In genomic region chr4:29153642-29154041, GRCh38 we compare ENCODE assay signal across 13 cellular contexts.
DNase-seq lines count a peak whose midpoint lies in the region; ATAC-seq and TF ChIP-seq lines count a peak whose summit lies in the region.
"Had no signal": no experiment of that assay in that cellular context is flagged by ENCODE, and none has a peak within 500 bp of the region (broad histone marks: within the 10 kb centered on the region; RNA-seq: fewer than 3 reads in every experiment).

No MANE protein-coding gene starts in this region.

- POLR2A ChIA-PET in WTC11 (lab: Charles Lee), result no interaction called here

- H3K9me3 Mint-ChIP-seq in HFFc6 (no peaks in the 10 kb centered on the region; the same call in 1 of the 2 replicates), WTC11 (peaks cover 8% of the 10 kb centered on the region)
- peaks cover 26% of the 10 kb centered on the region for H3K9me3 Mint-ChIP-seq in T-helper 2 cell treated with Interferon-gamma antibody and Interleukin-4, amounts not matched to agents 5 μg/mL and 100 μg/mL, for 36 hours

- no peak for ATAC-seq in WTC11

- no peak for TF ChIP-seq CTCF in HFFc6 (IDR thresholded peaks at IDR 0.05)
- no peak for TF ChIP-seq CTCF in WTC11 (IDR thresholded peaks at IDR 0.05)

- H3K27me3 Mint-ChIP-seq in HFFc6 (ENCODE audit: insufficient read depth), result no peaks in the 10 kb centered on the region
- H3K27me3 Mint-ChIP-seq in WTC11 (ENCODE audit: low read depth), result no peaks in the 10 kb centered on the region
- H3K27me3 Mint-ChIP-seq in T-helper 2 cell treated with Interferon-gamma antibody and Interleukin-4, amounts not matched to agents 5 μg/mL and 100 μg/mL, for 36 hours (ENCODE audit: low read depth), result no peaks in the 10 kb centered on the region
- H3K27me3 Mint-ChIP-seq: B cell; CD4-positive, alpha-beta T cell had no signal

- H3K27ac Mint-ChIP-seq in HFFc6, result no peak overlapping the region
- no peak overlapping the region for H3K27ac Mint-ChIP-seq in WTC11
- H3K27ac Mint-ChIP-seq in T-helper 2 cell treated with Interferon-gamma antibody and Interleukin-4, amounts not matched to agents 5 μg/mL and 100 μg/mL, for 36 hours, result no peak overlapping the region
- H3K27ac Mint-ChIP-seq: B cell; CD4-positive, alpha-beta T cell had no signal

- H3K4me1 Mint-ChIP-seq in HFFc6 (ENCODE audit: low read depth) (peaks cover 22% of the 10 kb centered on the region), WTC11 (no peaks in the 10 kb centered on the region)
- H3K4me1 Mint-ChIP-seq in T-helper 2 cell treated with Interferon-gamma antibody and Interleukin-4, amounts not matched to agents 5 μg/mL and 100 μg/mL, for 36 hours (ENCODE audit: low read depth), result no peaks in the 10 kb centered on the region
- H3K4me1 Mint-ChIP-seq: B cell had no signal

- CTCF ChIA-PET in WTC11 (lab: Charles Lee), result no interaction called here

- DNase-seq in HFFc6 (no peak), dermis microvascular lymphatic vessel endothelial cell (ENCODE audit: low read depth in 2 of 2) (peak; percentile 10 to 94), glomerular endothelial cell (ENCODE audit: extremely low read depth, low read depth, low spot score) (peak; percentile 89), middle frontal gyrus (ENCODE audit: extremely low spot score, low spot score) (no peak), WTC11 (ENCODE audit: low spot score) (no peak), NCI-H82 treated with DMSO at 0.1 percent for 48 hours (lab: John Stamatoyannopoulos, UW; ENCODE audit: unreplicated experiment) (no peak)
- DNase-seq in T-helper 2 cell treated with Interferon-gamma antibody and Interleukin-4, amounts not matched to agents 5 μg/mL and 100 μg/mL, for 36 hours (ENCODE audit: low spot score), result no peak
- DNase-seq: C1 segment of cervical spinal cord; CD4-positive, alpha-beta T cell; COR-L47; DND-41; GF-D8 had no signal

- peaks cover 6% of the 10 kb centered on the region; the same call in 1 of the 2 replicates for H3K36me3 Mint-ChIP-seq in HFFc6 (ENCODE audit: low read depth)
- no peaks in the 10 kb centered on the region for H3K36me3 Mint-ChIP-seq in WTC11
- no peaks in the 10 kb centered on the region for H3K36me3 Mint-ChIP-seq in T-helper 2 cell treated with Interferon-gamma antibody and Interleukin-4, amounts not matched to agents 5 μg/mL and 100 μg/mL, for 36 hours (ENCODE audit: low read depth)

- H3K4me3 Mint-ChIP-seq in HFFc6 (peak overlapping the region; percentile 33; the same call in 1 of the 2 replicates), WTC11 (no peak overlapping the region)
- H3K4me3 Mint-ChIP-seq in T-helper 2 cell treated with Interferon-gamma antibody and Interleukin-4, amounts not matched to agents 5 μg/mL and 100 μg/mL, for 36 hours, result no peak overlapping the region
- H3K4me3 Mint-ChIP-seq: B cell; CD4-positive, alpha-beta T cell had no signal

TF ChIP-seq in WTC11, 78 proteins besides CTCF, POLR2A, EP300 and RAD21 (continues in another document):
- TF ChIP-seq NR2C2 (CRISPR knock-in tag; IDR thresholded peaks at IDR 0.05) (no peak), NFYB (CRISPR knock-in tag; conservative IDR thresholded peaks at IDR 0.05; ENCODE audit: low read depth) (no peak), ZNF532 (CRISPR knock-in tag; IDR thresholded peaks at IDR 0.05; ENCODE audit: borderline replicate concordance) (no peak), FOXJ3 (CRISPR knock-in tag; IDR thresholded peaks at IDR 0.05; ENCODE audit: borderline replicate concordance) (no peak), USF2 (CRISPR knock-in tag; IDR thresholded peaks at IDR 0.05) (no peak), MLX (CRISPR knock-in tag; IDR thresholded peaks at IDR 0.05) (no peak), CREM (CRISPR knock-in tag; IDR thresholded peaks at IDR 0.05) (no peak), ZNF263 (CRISPR knock-in tag; IDR thresholded peaks at IDR 0.05; ENCODE audit: low read depth) (no peak), PRDM15 (CRISPR knock-in tag; IDR thresholded peaks at IDR 0.05) (no peak), FOXP4 (CRISPR knock-in tag; IDR thresholded peaks at IDR 0.05) (no peak), JUN (CRISPR knock-in tag; IDR thresholded peaks at IDR 0.05) (no peak)

Comparison
In these comparisons a context has a peak if more than half of its experiments do, and no peak if none do; other contexts are left out.
1. DNase-seq: peak in dermis microvascular lymphatic vessel endothelial cell (2 of 2) and glomerular endothelial cell (single experiment); none in HFFc6 (single experiment), middle frontal gyrus (single experiment), WTC11 (single experiment), NCI-H82 treated with DMSO at 0.1 percent for 48 hours (single experiment) and T-helper 2 cell treated with Interferon-gamma antibody and Interleukin-4, amounts not matched to agents 5 μg/mL and 100 μg/mL, for 36 hours (single experiment).